ENCODE assay signal across 1 cellular context in genomic region chr15:25880877-25881276, GRCh38. TPM values are rescaled to one million over a fixed set of nuclear protein-coding genes. Genes with fewer than 3 reads are reported as not detected.
"Had no signal": no experiment of that assay in that cellular context is flagged by ENCODE, and none has a peak within 500 bp of the region (broad histone marks: within the 10 kb centered on the region; RNA-seq: fewer than 3 reads in every experiment).

No MANE protein-coding gene starts in this region.

RNA-seq across cellular contexts. Expression of gene ATP10A, which starts 17.8 kb away (rescaled TPM):
- total RNA-seq: pulmonary artery endothelial cell had no signal
